ENCODE assay signal across 1 cellular context in the genomic region with DNA sequence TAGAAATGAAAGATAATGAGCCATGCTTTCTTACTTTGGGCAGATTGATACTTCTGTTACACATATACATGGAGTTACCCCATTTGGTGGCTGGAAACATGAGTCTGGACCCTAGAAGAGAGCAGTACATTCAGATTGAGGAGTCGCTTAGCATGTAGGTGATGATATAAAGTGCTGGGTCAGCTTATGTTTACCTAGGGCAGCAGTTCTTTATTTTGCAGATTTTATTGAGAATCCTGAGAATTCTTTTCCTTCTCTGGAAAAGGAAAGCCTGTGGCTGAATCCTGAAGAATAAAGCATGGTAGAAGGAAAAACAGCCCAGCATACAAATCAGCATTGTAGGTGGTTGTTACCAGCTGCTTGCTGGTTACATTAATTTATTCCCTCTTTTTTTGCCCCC.
TF ChIP-seq lines count a peak whose summit lies in the region.

No MANE protein-coding gene starts in this region.

TF ChIP-seq in GM23338, 12 proteins besides CTCF, POLR2A, EP300 and RAD21:
- no peak for TF ChIP-seq REST (IDR thresholded peaks at IDR 0.05; ENCODE audit: unreplicated experiment)
- no peak for TF ChIP-seq EZH2phosphoT487 (IDR thresholded peaks at IDR 0.05; ENCODE audit: unreplicated experiment)
- TF ChIP-seq ZNF331 (CRISPR knock-in tag; IDR thresholded peaks at IDR 0.05; ENCODE audit: low read depth) = no peak
- TF ChIP-seq, protein P1, sequence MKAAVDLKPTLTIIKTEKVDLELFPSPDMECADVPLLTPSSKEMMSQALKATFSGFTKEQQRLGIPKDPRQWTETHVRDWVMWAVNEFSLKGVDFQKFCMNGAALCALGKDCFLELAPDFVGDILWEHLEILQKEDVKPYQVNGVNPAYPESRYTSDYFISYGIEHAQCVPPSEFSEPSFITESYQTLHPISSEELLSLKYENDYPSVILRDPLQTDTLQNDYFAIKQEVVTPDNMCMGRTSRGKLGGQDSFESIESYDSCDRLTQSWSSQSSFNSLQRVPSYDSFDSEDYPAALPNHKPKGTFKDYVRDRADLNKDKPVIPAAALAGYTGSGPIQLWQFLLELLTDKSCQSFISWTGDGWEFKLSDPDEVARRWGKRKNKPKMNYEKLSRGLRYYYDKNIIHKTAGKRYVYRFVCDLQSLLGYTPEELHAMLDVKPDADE (IDR thresholded peaks at IDR 0.05) = no peak
- TF ChIP-seq POLR2AphosphoS5 (IDR thresholded peaks at IDR 0.05; ENCODE audit: low read depth) = no peak
- TF ChIP-seq CREB1 (CRISPR knock-in tag; IDR thresholded peaks at IDR 0.05; ENCODE audit: low read depth) = no peak
